In genomic region chr17:63549946-63550815, GRCh38 we compare ENCODE assay signal across 8 cellular contexts. TPM values are rescaled to one million over a fixed set of nuclear protein-coding genes. Genes with fewer than 3 reads are reported as not detected.
DNase-seq lines count a peak whose midpoint lies in the region; ATAC-seq and TF ChIP-seq lines count a peak whose summit lies in the region.

TSS of gene DCAF7 (plus strand) at chr17:63550477. CDS start at chr17:63550678, 201 bp downstream.

- CTCF ChIA-PET in PC-3 (lab: Charles Lee), result no interaction called here

- H4K20me1 ChIP-seq in PC-3 (ENCODE audit: low read length), result peaks cover 31% of the 10 kb centered on the region

- TF ChIP-seq EP300 in Ishikawa (IDR thresholded peaks at IDR 0.05; ENCODE audit: borderline replicate concordance), result no peak

- H3K4me3 ChIP-seq in PC-3 (ENCODE audit: low read length), result peak within 1 kb of the TSS; percentile 89

- peak within 1 kb of the TSS; percentile 88 for H3K4me2 ChIP-seq in PC-3 (ENCODE audit: low read length)

- no peaks in the 10 kb centered on the region for H3F3A ChIP-seq in PC-3 (ENCODE audit: low read length, unreplicated experiment)

- H3K27ac ChIP-seq in PC-3 (ENCODE audit: low read length), result peak within 1 kb of the TSS; percentile 65
- H3K27ac ChIP-seq in epithelial cell of prostate, result peak within 1 kb of the TSS; percentile 71

- no peak for TF ChIP-seq RAD21 in Ishikawa (IDR thresholded peaks at IDR 0.05; ENCODE audit: low read depth)

- ATAC-seq in GM21576 (IDR thresholded peaks at IDR 0.05; ENCODE audit: unreplicated experiment), result peak; percentile 90
- ATAC-seq in PC-3, result peak; percentile 91

- no peaks in the 10 kb centered on the region for H3K9me2 ChIP-seq in PC-3 (replicated peaks; ENCODE audit: low read length)

- H3K4me1 ChIP-seq in PC-3 (ENCODE audit: insufficient read depth, low read length), result peaks cover 22% of the 10 kb centered on the region

- DNase-seq in DMS114 treated with DMSO at 0.1 percent for 48 hours (lab: John Stamatoyannopoulos, UW; ENCODE audit: unreplicated experiment) (peak; percentile 98), PC-3 (peak; percentile 100), activated T-cell treated with anti-CD3 and anti-CD28 coated beads for 48 hours (ENCODE audit: low read depth) (peak; percentile 99), epithelial cell of prostate (ENCODE audit: low read depth, low spot score) (peak; percentile 97), mucosa of gallbladder (ENCODE audit: low spot score) (peak; percentile 100)
- DNase-seq in stimulated activated CD8-positive, alpha-beta memory T cell treated with anti-CD3 and anti-CD28 coated beads, Interleukin-4, amount 100 ng/mL, for 4 hours (ENCODE audit: low read depth in 2 of 2, low spot score in 1 of 2), result peak; percentile 98 to 100

- peak within 1 kb of the TSS; percentile 94 for H3K9ac ChIP-seq in PC-3 (ENCODE audit: low read length)

- intact Hi-C loops in PC-3 (cut with micrococcal nuclease), result loop anchor here (1.0 to 5.0 kb wide), 4 partner anchors 47 to 123 kb away; partner anchors contain the start of gene TACO1

- POLR2A ChIA-PET in PC-3 (lab: Charles Lee; ENCODE audit: unreplicated experiment), result interaction anchor here (0.5 kb wide), 1 partner anchor 72 kb away, joined by 3 read pairs; the partner anchor contains the start of gene MAP3K3

- no peaks in the 10 kb centered on the region; the same call in 1 of the 2 replicates for H3K36me3 ChIP-seq in PC-3 (ENCODE audit: low read depth, low read length)

- no TSS peak for BruUV-seq in PC-3 (replicated peaks; lab: Mats Ljungman, UMichigan)

- H3K9me3 ChIP-seq in PC-3 (ENCODE audit: low read length), result no peaks in the 10 kb centered on the region

- peaks cover 57% of the 10 kb centered on the region for H3K79me2 ChIP-seq in PC-3 (ENCODE audit: low read length)

- H2AFZ ChIP-seq in PC-3 (ENCODE audit: low read length), result peak within 1 kb of the TSS; percentile 96

- no peak for TF ChIP-seq CTCF in PC-3 (conservative IDR thresholded peaks at IDR 0.05; ENCODE audit: low read depth, low read length)

- no peaks in the 10 kb centered on the region for H3K27me3 ChIP-seq in PC-3 (ENCODE audit: low read length)

TF ChIP-seq in Ishikawa, 13 proteins besides CTCF, POLR2A, EP300 and RAD21:
- peak; percentile 74; the same call in 1 of the 2 replicates for TF ChIP-seq ZBTB7A (IDR thresholded peaks at IDR 0.05; ENCODE audit: low read depth)
- no peak for TF ChIP-seq NFIC (IDR thresholded peaks at IDR 0.05)
- TF ChIP-seq EGR1 (IDR thresholded peaks at IDR 0.05), result peak; percentile 95
- TF ChIP-seq TAF1 (IDR thresholded peaks at IDR 0.05; ENCODE audit: low read depth), result peak; percentile 67
- peak; percentile 61; the same call in 1 of the 2 replicates for TF ChIP-seq CREB1 (IDR thresholded peaks at IDR 0.05; ENCODE audit: low read depth)
- TF ChIP-seq TEAD4 (IDR thresholded peaks at IDR 0.05), result no peak
- peak; percentile 15; the same call in 1 of the 2 replicates for TF ChIP-seq TCF12 (IDR thresholded peaks at IDR 0.05; ENCODE audit: low read depth)
- no peak; the same call in 1 of the 2 replicates for TF ChIP-seq CEBPB (IDR thresholded peaks at IDR 0.05)
- peak; percentile 50; the same call in 1 of the 2 replicates for TF ChIP-seq YY1 (IDR thresholded peaks at IDR 0.05; ENCODE audit: low read depth)
- no peak for TF ChIP-seq FOXM1 (IDR thresholded peaks at IDR 0.05; ENCODE audit: borderline replicate concordance, low read depth)
- TF ChIP-seq MAX (IDR thresholded peaks at IDR 0.05), result peak; percentile 84
- TF ChIP-seq USF1 (IDR thresholded peaks at IDR 0.05), result 0 out of 2 replicates have a peak, but pooled peaks have one; percentile 25
- no peak for TF ChIP-seq REST (IDR thresholded peaks at IDR 0.05; ENCODE audit: low read depth)

RNA-seq across cellular contexts. Expression of gene DCAF7, which starts in this region (rescaled TPM):
- total RNA-seq in PC-3 (2014; rRNA removed), result 46.5 and 55.5 TPM in 2 replicates
- 81.8 TPM for total RNA-seq in mucosa of gallbladder

Comparison
In these comparisons a context has a peak if more than half of its experiments do, and no peak if none do; other contexts are left out.
1. Peak in every context shown above with its lines: DNase-seq, ATAC-seq, H3K4me3 ChIP-seq and H3K27ac ChIP-seq.